ENCODE assay signal across 1 cellular context in the genomic region with DNA sequence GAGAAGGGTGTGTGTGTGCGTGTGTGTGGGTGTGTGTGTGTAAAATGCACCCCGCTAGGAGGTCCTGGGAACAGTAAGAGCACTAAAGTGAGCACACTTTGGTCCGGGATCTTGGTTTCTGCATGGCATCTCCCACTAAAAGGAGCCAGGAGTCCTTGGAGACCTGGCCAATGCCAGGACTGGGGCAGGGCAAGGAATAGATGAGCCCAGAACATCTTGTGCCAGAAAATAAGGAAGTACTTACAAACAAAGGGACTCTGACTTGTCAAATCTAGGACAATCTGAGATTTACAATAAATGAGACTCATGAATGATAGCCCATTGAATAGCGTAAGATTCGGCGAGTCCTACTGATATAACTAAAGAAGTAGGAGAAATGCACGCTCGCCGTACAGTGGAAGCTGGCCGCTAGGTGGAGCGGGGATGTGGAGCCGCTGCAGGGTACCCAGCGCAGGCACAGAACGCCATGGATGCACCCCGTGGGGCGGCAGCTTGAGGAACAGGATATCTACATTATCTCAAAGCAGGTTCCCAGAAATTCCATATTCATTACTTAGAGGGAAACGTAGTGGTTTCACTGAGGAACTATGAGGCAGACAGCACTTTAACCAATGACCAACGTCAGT.
TF ChIP-seq lines count a peak whose summit lies in the region.

No MANE protein-coding gene starts in this region.

TF ChIP-seq in GM12878, 131 proteins besides CTCF, POLR2A, EP300 and RAD21:
- peak; percentile 45; the same call in 1 of the 2 replicates for TF ChIP-seq SPI1 (IDR thresholded peaks at IDR 0.05; ENCODE audit: borderline replicate concordance, insufficient read depth, low read depth, low read length)
- TF ChIP-seq, protein P1, sequence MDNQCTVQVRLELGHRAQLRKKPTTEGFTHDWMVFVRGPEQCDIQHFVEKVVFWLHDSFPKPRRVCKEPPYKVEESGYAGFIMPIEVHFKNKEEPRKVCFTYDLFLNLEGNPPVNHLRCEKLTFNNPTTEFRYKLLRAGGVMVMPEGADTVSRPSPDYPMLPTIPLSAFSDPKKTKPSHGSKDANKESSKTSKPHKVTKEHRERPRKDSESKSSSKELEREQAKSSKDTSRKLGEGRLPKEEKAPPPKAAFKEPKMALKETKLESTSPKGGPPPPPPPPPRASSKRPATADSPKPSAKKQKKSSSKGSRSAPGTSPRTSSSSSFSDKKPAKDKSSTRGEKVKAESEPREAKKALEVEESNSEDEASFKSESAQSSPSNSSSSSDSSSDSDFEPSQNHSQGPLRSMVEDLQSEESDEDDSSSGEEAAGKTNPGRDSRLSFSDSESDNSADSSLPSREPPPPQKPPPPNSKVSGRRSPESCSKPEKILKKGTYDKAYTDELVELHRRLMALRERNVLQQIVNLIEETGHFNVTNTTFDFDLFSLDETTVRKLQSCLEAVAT (IDR thresholded peaks at IDR 0.05): 0 out of 2 replicates have a peak, but pooled peaks have one; percentile 39
- TF ChIP-seq, protein P2, sequence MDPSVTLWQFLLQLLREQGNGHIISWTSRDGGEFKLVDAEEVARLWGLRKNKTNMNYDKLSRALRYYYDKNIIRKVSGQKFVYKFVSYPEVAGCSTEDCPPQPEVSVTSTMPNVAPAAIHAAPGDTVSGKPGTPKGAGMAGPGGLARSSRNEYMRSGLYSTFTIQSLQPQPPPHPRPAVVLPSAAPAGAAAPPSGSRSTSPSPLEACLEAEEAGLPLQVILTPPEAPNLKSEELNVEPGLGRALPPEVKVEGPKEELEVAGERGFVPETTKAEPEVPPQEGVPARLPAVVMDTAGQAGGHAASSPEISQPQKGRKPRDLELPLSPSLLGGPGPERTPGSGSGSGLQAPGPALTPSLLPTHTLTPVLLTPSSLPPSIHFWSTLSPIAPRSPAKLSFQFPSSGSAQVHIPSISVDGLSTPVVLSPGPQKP (IDR thresholded peaks at IDR 0.05; ENCODE audit: low read depth, low read length): no peak
